ENCODE assay signal across 24 cellular contexts in genomic region chr17:16906670-16907069, GRCh38.
A peak's percentile ranks its signal among the peaks of the same experiment; 100 is the strongest.
DNase-seq lines count a peak whose midpoint lies in the region; ATAC-seq and TF ChIP-seq lines count a peak whose summit lies in the region.
"Had no signal": no experiment of that assay in that cellular context is flagged by ENCODE, and none has a peak within 500 bp of the region (broad histone marks: within the 10 kb centered on the region; RNA-seq: fewer than 3 reads in every experiment).

No MANE protein-coding gene starts in this region.

- H3K9me3 Mint-ChIP-seq in chondrocyte (ENCODE audit: low read depth), result peaks cover 8% of the 10 kb centered on the region
- H3K9me3 Mint-ChIP-seq: T-helper 1 cell treated with Interleukin-12 subunit alpha and Interleukin-12 subunit beta and Interleukin-4 antibody, amounts not matched to agents 30 μg/mL and 1 μg/mL, for 36 hours had no signal

- peak overlapping the region; percentile 68 for H3K27ac ChIP-seq in PC-9
- H3K27ac ChIP-seq in suprapubic skin, result no peak overlapping the region
- H3K27ac ChIP-seq in lower lobe of right lung, result no peak overlapping the region
- H3K27ac ChIP-seq: esophagus muscularis mucosa, left lung, spleen had no signal

- BruUV-seq in PC-9 (replicated peaks; lab: Mats Ljungman, UMichigan), result no TSS peak

- H3K36me3 Mint-ChIP-seq in chondrocyte (ENCODE audit: low read depth), result no peaks in the 10 kb centered on the region
- H3K36me3 Mint-ChIP-seq: CD4-positive, CD25-positive, alpha-beta regulatory T cell had no signal

- POLR2A ChIA-PET in PC-9 (lab: Charles Lee; ENCODE audit: unreplicated experiment), result interaction anchor here (0.6 to 0.8 kb wide), 3 partner anchors 18 to 989 kb away, joined by 3 to 12 read pairs (median 7); no protein-coding TSS in a partner anchor

- H3K9me3 ChIP-seq in PC-9 (ENCODE audit: insufficient read depth, low read depth), result peaks cover 4% of the 10 kb centered on the region; the same call in 1 of the 2 replicates
- no peaks in the 10 kb centered on the region for H3K9me3 ChIP-seq in suprapubic skin
- no peaks in the 10 kb centered on the region for H3K9me3 ChIP-seq in lower lobe of right lung
- H3K9me3 ChIP-seq: esophagus muscularis mucosa, left lung, mucosa of descending colon, spleen had no signal

- CTCF ChIA-PET in PC-9 (lab: Charles Lee), result no interaction called here

- TF ChIP-seq EP300 in suprapubic skin (IDR thresholded peaks at IDR 0.05), result no peak

- H3K9me2 ChIP-seq in PC-9 (ENCODE audit: insufficient read depth), result no peaks in the 10 kb centered on the region

- intact Hi-C loops in PC-9 (cut with micrococcal nuclease; ENCODE audit: unreplicated experiment), result loop anchor here (2.0 kb wide), 1 partner anchor 46 kb away; no protein-coding TSS in a partner anchor
- intact Hi-C loops in lower lobe of right lung (cut with DNase I), result no loop called here

- no peaks in the 10 kb centered on the region for H3K79me2 ChIP-seq in PC-9 (ENCODE audit: low read depth)

- no peak for TF ChIP-seq POLR2A in suprapubic skin (IDR thresholded peaks at IDR 0.05)

- peaks cover 11% of the 10 kb centered on the region for H3K27me3 Mint-ChIP-seq in chondrocyte (ENCODE audit: low read depth)

- DNase-seq in stimulated activated CD4-positive, alpha-beta T cell treated with anti-CD3 and anti-CD28 coated beads, Interleukin-15, amount 100 ng/mL, for 24 hours, result peak; percentile 36
- no peak for DNase-seq in stimulated activated CD4-positive, alpha-beta T cell treated with anti-CD3 and anti-CD28 coated beads, Interleukin-4, amount 100 ng/mL, for 24 hours
- DNase-seq in PC-9 (peak in 1 of 2 experiments; percentile 87), chondrocyte (ENCODE audit: low spot score) (no peak), D341Med (ENCODE audit: low spot score) (no peak), suprapubic skin (ENCODE audit: low spot score in 2 of 2) (no peak), lower lobe of right lung (no peak), DMS153 treated with DMSO at 0.1 percent for 48 hours (lab: John Stamatoyannopoulos, UW; ENCODE audit: unreplicated experiment) (no peak)
- DNase-seq: activated CD8-positive, alpha-beta T cell treated with anti-CD3 and anti-CD28 coated beads for 36 hours; caudate nucleus; effector CD4-positive, alpha-beta T cell; glutamatergic neuron; Karpas-422; left lung; mucosa of descending colon; NCI-H1105; NCI-H2081; NCI-H510A; Right ventricle myocardium superior; stimulated activated CD8-positive, alpha-beta memory T cell treated with anti-CD3 and anti-CD28 coated beads, Interleukin-4, amount 100 ng/mL, for 48 hours had no signal

- H3K36me3 ChIP-seq in PC-9 (ENCODE audit: low read depth) (no peaks in the 10 kb centered on the region), suprapubic skin (no peaks in the 10 kb centered on the region), lower lobe of right lung (no peaks in the 10 kb centered on the region)
- H3K36me3 ChIP-seq: esophagus muscularis mucosa, left lung, spleen had no signal

- no peaks in the 10 kb centered on the region for H4K20me1 ChIP-seq in PC-9 (ENCODE audit: insufficient read depth)

- H3K4me3 ChIP-seq in PC-9, result no peak overlapping the region
- no peak overlapping the region for H3K4me3 ChIP-seq in suprapubic skin
- H3K4me3 ChIP-seq in lower lobe of right lung, result no peak overlapping the region
- H3K4me3 ChIP-seq: esophagus muscularis mucosa, left lung, mucosa of descending colon, spleen had no signal

- no peak overlapping the region for H2AFZ ChIP-seq in PC-9

- no peak for TF ChIP-seq CTCF in PC-9 (conservative IDR thresholded peaks at IDR 0.05)
- TF ChIP-seq CTCF in chondrocyte (IDR thresholded peaks at IDR 0.05), result no peak
- TF ChIP-seq CTCF in suprapubic skin (IDR thresholded peaks at IDR 0.05), result no peak
- TF ChIP-seq CTCF in lower lobe of right lung (IDR thresholded peaks at IDR 0.05), result no peak

- H3F3A ChIP-seq in PC-9 (ENCODE audit: insufficient read depth, low read depth), result peaks cover 29% of the 10 kb centered on the region

- H3K4me1 Mint-ChIP-seq in chondrocyte (ENCODE audit: low read depth), result peaks cover 34% of the 10 kb centered on the region

- H3K27me3 ChIP-seq in PC-9 (ENCODE audit: insufficient read depth, low read depth) (no peaks in the 10 kb centered on the region), suprapubic skin (peaks cover 16% of the 10 kb centered on the region), lower lobe of right lung (ENCODE audit: low read depth) (no peaks in the 10 kb centered on the region)
- H3K27me3 ChIP-seq: left lung had no signal

- H3K27ac Mint-ChIP-seq in chondrocyte (ENCODE audit: unreplicated experiment), result peak overlapping the region; percentile 2
- H3K27ac Mint-ChIP-seq: activated CD8-positive, alpha-beta T cell treated with anti-CD3 and anti-CD28 coated beads for 36 hours; CD4-positive, CD25-positive, alpha-beta regulatory T cell; T-helper 1 cell treated with Interleukin-12 subunit alpha and Interleukin-12 subunit beta and Interleukin-4 antibody, amounts not matched to agents 30 μg/mL and 1 μg/mL, for 36 hours had no signal

- H3K4me3 Mint-ChIP-seq in chondrocyte (ENCODE audit: unreplicated experiment), result no peak overlapping the region
- H3K4me3 Mint-ChIP-seq: activated CD8-positive, alpha-beta T cell treated with anti-CD3 and anti-CD28 coated beads for 36 hours; T-helper 1 cell treated with Interleukin-12 subunit alpha and Interleukin-12 subunit beta and Interleukin-4 antibody, amounts not matched to agents 30 μg/mL and 1 μg/mL, for 36 hours had no signal

- 89% methylated on average over 4 of the region's 4 CpGs for WGBS in suprapubic skin

- no peak for ATAC-seq in lower lobe of right lung
- ATAC-seq: activated CD8-positive, alpha-beta T cell treated with anti-CD3 and anti-CD28 coated beads for 36 hours; left lung; mucosa of descending colon had no signal

- H3K4me2 ChIP-seq in PC-9, result peak overlapping the region; percentile 51

- peaks cover 24% of the 10 kb centered on the region for H3K4me1 ChIP-seq in PC-9 (replicated peaks; ENCODE audit: insufficient read depth)
- no peaks in the 10 kb centered on the region for H3K4me1 ChIP-seq in suprapubic skin
- no peaks in the 10 kb centered on the region for H3K4me1 ChIP-seq in lower lobe of right lung
- H3K4me1 ChIP-seq: esophagus muscularis mucosa, left lung, spleen had no signal
